1 cellular context compared by ENCODE assay signal in genomic region chr14:94330857-94331256, GRCh38.
TF ChIP-seq lines count a peak whose summit lies in the region.

No MANE protein-coding gene starts in this region.

TF ChIP-seq in liver, 16 proteins besides CTCF, POLR2A, EP300 and RAD21 (continued from another document):
- TF ChIP-seq ZBTB33 (IDR thresholded peaks at IDR 0.05) (no peak), TAF1 (conservative IDR thresholded peaks at IDR 0.05) (no peak), HNF4A (conservative IDR thresholded peaks at IDR 0.05) (peak; percentile 45 to 65), EGR1 (IDR thresholded peaks at IDR 0.05; ENCODE audit: low read depth in 2 of 2) (no peak), FOXA1 (IDR thresholded peaks at IDR 0.05) (no peak), SP1 (IDR thresholded peaks at IDR 0.05) (peak; percentile 13), YY1 (IDR thresholded peaks at IDR 0.05) (peak; percentile 21)
